Comparison of ENCODE assay signal across 1 cellular context in genomic region chr11:128473631-128474030, GRCh38.
TF ChIP-seq lines count a peak whose summit lies in the region.

No MANE protein-coding gene starts in this region.

TF ChIP-seq in SK-N-SH, 30 proteins besides CTCF, POLR2A, EP300 and RAD21 (continued from another document):
- TF ChIP-seq GABPA (IDR thresholded peaks at IDR 0.05; ENCODE audit: low read depth) (no peak), IRF3 (IDR thresholded peaks at IDR 0.05; ENCODE audit: low read depth, low read length) (no peak), TCF12 (IDR thresholded peaks at IDR 0.05) (no peak), CHD2 (IDR thresholded peaks at IDR 0.05; ENCODE audit: low read length, partially characterized antibody) (no peak), RFX5 (IDR thresholded peaks at IDR 0.05; ENCODE audit: low read length) (no peak), RCOR1 (IDR thresholded peaks at IDR 0.05; ENCODE audit: low read length) (no peak), ZBTB33 (IDR thresholded peaks at IDR 0.05; ENCODE audit: borderline replicate concordance, low read depth) (no peak), RXRA (IDR thresholded peaks at IDR 0.05; ENCODE audit: borderline replicate concordance, low read depth) (no peak), ELF1 (IDR thresholded peaks at IDR 0.05) (no peak)
